14 cellular contexts compared by ENCODE assay signal in the genomic region with DNA sequence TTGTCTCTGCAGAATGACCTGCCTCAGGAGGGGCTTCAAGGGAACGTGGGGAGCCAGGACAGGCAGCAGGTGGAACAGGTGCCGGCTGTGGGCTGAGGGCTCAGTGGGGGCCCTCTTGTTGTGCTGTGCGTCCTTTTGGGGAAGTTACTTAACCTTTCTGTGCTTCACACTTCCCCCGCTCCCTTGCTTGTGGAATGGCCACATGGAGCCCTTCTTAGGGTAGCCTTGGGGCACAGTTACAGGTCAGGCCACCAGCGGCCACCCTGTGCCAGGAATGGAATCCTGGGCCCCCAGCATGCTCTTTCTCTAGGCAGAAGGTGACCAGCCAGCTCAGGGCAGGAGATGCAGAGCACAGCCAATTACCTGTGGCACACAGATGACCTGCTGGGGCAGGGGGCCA.
A peak's percentile ranks its signal among the peaks of the same experiment; 100 is the strongest.
DNase-seq lines count a peak whose midpoint lies in the region; ATAC-seq and TF ChIP-seq lines count a peak whose summit lies in the region.
"Had no signal": no experiment of that assay in that cellular context is flagged by ENCODE, and none has a peak within 500 bp of the region (broad histone marks: within the 10 kb centered on the region; RNA-seq: fewer than 3 reads in every experiment).

No MANE protein-coding gene starts in this region.

- H3K27ac Mint-ChIP-seq in activated naive CD4-positive, alpha-beta T cell treated with anti-CD3 and anti-CD28 coated beads, Interleukin-2, amount 50 U/mL, for 24 hours: peak overlapping the region; percentile 89
- H3K27ac Mint-ChIP-seq in dendritic cell treated with granulocyte-macrophage colony-stimulating factor and Interleukin-4, amounts not matched to agents 40 ng/mL and 50 ng/mL, for 4 days: peak overlapping the region; percentile 82
- peak overlapping the region; percentile 38 for H3K27ac Mint-ChIP-seq in stimulated activated naive B cell treated with anti-CD40 and anti-IgM and Interleukin-4, amounts not matched to agents 10 μg/mL and 1 μg/mL and 100 μg/mL, for 72 hours
- H3K27ac Mint-ChIP-seq: progenitor cell of endocrine pancreas had no signal

- ATAC-seq in stimulated activated naive B cell treated with anti-CD40 and anti-IgM and Interleukin-4, amounts not matched to agents 10 μg/mL and 1 μg/mL and 100 μg/mL, for 72 hours (replicated peaks): no peak
- no peak for ATAC-seq in GM18868 (IDR thresholded peaks at IDR 0.05; ENCODE audit: unreplicated experiment)
- ATAC-seq: left lobe of liver had no signal

- no peak for DNase-seq in activated naive CD4-positive, alpha-beta T cell treated with Interleukin-2 at 50 U/mL for 16 hours
- no peak for DNase-seq in stimulated activated naive B cell treated with anti-CD40 and anti-IgM and Interleukin-4, amounts not matched to agents 10 μg/mL and 1 μg/mL and 100 μg/mL, for 72 hours
- DNase-seq in COR-L47 (lab: John Stamatoyannopoulos, UW) (no peak), NCI-H526 (lab: John Stamatoyannopoulos, UW) (no peak)
- DNase-seq: NCI-H1092 treated with DMSO at 0.1 percent for 48 hours, NCI-H82, T-helper 9 cell had no signal

- H3K27me3 Mint-ChIP-seq in activated naive CD4-positive, alpha-beta T cell treated with anti-CD3 and anti-CD28 coated beads, Interleukin-2, amount 50 U/mL, for 24 hours: no peaks in the 10 kb centered on the region
- no peaks in the 10 kb centered on the region for H3K27me3 Mint-ChIP-seq in dendritic cell treated with granulocyte-macrophage colony-stimulating factor and Interleukin-4, amounts not matched to agents 40 ng/mL and 50 ng/mL, for 4 days
- no peaks in the 10 kb centered on the region for H3K27me3 Mint-ChIP-seq in stimulated activated naive B cell treated with anti-CD40 and anti-IgM and Interleukin-4, amounts not matched to agents 10 μg/mL and 1 μg/mL and 100 μg/mL, for 72 hours

- H2AFZ ChIP-seq in OCI-LY3 (ENCODE audit: low read depth, low read length): no peak overlapping the region

- H3K79me2 ChIP-seq in OCI-LY3 (ENCODE audit: low read length): peaks cover 26% of the 10 kb centered on the region

- peaks cover 75% of the 10 kb centered on the region for H3K4me1 Mint-ChIP-seq in activated naive CD4-positive, alpha-beta T cell treated with anti-CD3 and anti-CD28 coated beads, Interleukin-2, amount 50 U/mL, for 24 hours
- H3K4me1 Mint-ChIP-seq in dendritic cell treated with granulocyte-macrophage colony-stimulating factor and Interleukin-4, amounts not matched to agents 40 ng/mL and 50 ng/mL, for 4 days (ENCODE audit: low read depth): peaks cover 62% of the 10 kb centered on the region
- H3K4me1 Mint-ChIP-seq in stimulated activated naive B cell treated with anti-CD40 and anti-IgM and Interleukin-4, amounts not matched to agents 10 μg/mL and 1 μg/mL and 100 μg/mL, for 72 hours: peaks cover 54 to 66% of the 10 kb centered on the region in 2 donors

- peaks cover 5% of the 10 kb centered on the region for H3K36me3 Mint-ChIP-seq in activated naive CD4-positive, alpha-beta T cell treated with anti-CD3 and anti-CD28 coated beads, Interleukin-2, amount 50 U/mL, for 24 hours
- peaks cover 56% of the 10 kb centered on the region for H3K36me3 Mint-ChIP-seq in dendritic cell treated with granulocyte-macrophage colony-stimulating factor and Interleukin-4, amounts not matched to agents 40 ng/mL and 50 ng/mL, for 4 days (ENCODE audit: low read depth)
- peaks cover 45 to 53% of the 10 kb centered on the region in 2 donors for H3K36me3 Mint-ChIP-seq in stimulated activated naive B cell treated with anti-CD40 and anti-IgM and Interleukin-4, amounts not matched to agents 10 μg/mL and 1 μg/mL and 100 μg/mL, for 72 hours

- peak overlapping the region; percentile 82 for H3K4me3 Mint-ChIP-seq in activated naive CD4-positive, alpha-beta T cell treated with anti-CD3 and anti-CD28 coated beads, Interleukin-2, amount 50 U/mL, for 24 hours
- peak overlapping the region; percentile 62 for H3K4me3 Mint-ChIP-seq in dendritic cell treated with granulocyte-macrophage colony-stimulating factor and Interleukin-4, amounts not matched to agents 40 ng/mL and 50 ng/mL, for 4 days
- H3K4me3 Mint-ChIP-seq in stimulated activated naive B cell treated with anti-CD40 and anti-IgM and Interleukin-4, amounts not matched to agents 10 μg/mL and 1 μg/mL and 100 μg/mL, for 72 hours: peak overlapping the region; percentile 57 to 88

- peaks cover 26% of the 10 kb centered on the region for H3K36me3 ChIP-seq in OCI-LY3 (replicated peaks; ENCODE audit: low read depth, low read length)

- H3K4me3 ChIP-seq in OCI-LY3 (ENCODE audit: low read length): no peak overlapping the region
- H3K4me3 ChIP-seq: coronary artery had no signal

- no peaks in the 10 kb centered on the region for H3K9me3 ChIP-seq in OCI-LY3 (ENCODE audit: insufficient read depth, low read length)

- peak overlapping the region; percentile 68; the same call in 1 of the 2 replicates for H3K4me2 ChIP-seq in OCI-LY3 (ENCODE audit: low read length)

- intact Hi-C loops in dendritic cell treated with granulocyte-macrophage colony-stimulating factor and Interleukin-4, amounts not matched to agents 40 ng/mL and 50 ng/mL, for 4 days (cut with micrococcal nuclease): loop anchor here (10.0 kb wide), 1 partner anchor 192 kb away; no protein-coding TSS in a partner anchor

- H3K9ac ChIP-seq in OCI-LY3 (ENCODE audit: low read length): no peak overlapping the region

- H3K27me3 ChIP-seq in OCI-LY3 (ENCODE audit: low read depth, low read length): no peaks in the 10 kb centered on the region

- no peak overlapping the region for H3K27ac ChIP-seq in OCI-LY3 (ENCODE audit: low read length)

- no peaks in the 10 kb centered on the region for H4K20me1 ChIP-seq in OCI-LY3 (ENCODE audit: insufficient read depth, low read length)

- peaks cover 42% of the 10 kb centered on the region for H3K4me1 ChIP-seq in OCI-LY3 (ENCODE audit: low read length)

- no peaks in the 10 kb centered on the region for H3K9me3 Mint-ChIP-seq in activated naive CD4-positive, alpha-beta T cell treated with anti-CD3 and anti-CD28 coated beads, Interleukin-2, amount 50 U/mL, for 24 hours
- H3K9me3 Mint-ChIP-seq in dendritic cell treated with granulocyte-macrophage colony-stimulating factor and Interleukin-4, amounts not matched to agents 40 ng/mL and 50 ng/mL, for 4 days: no peaks in the 10 kb centered on the region
- H3K9me3 Mint-ChIP-seq in stimulated activated naive B cell treated with anti-CD40 and anti-IgM and Interleukin-4, amounts not matched to agents 10 μg/mL and 1 μg/mL and 100 μg/mL, for 72 hours: no peaks in the 10 kb centered on the region

- no peak for TF ChIP-seq CTCF in OCI-LY3 (IDR thresholded peaks at IDR 0.05; ENCODE audit: low read depth, low read length)

Comparison
In these comparisons a context has a peak if more than half of its experiments do, and no peak if none do; other contexts are left out.
1. H3K27ac Mint-ChIP-seq: peak in every context shown above with its lines; median percentile 89 in activated naive CD4-positive, alpha-beta T cell treated with anti-CD3 and anti-CD28 coated beads, Interleukin-2, amount 50 U/mL, for 24 hours; 82 in dendritic cell treated with granulocyte-macrophage colony-stimulating factor and Interleukin-4, amounts not matched to agents 40 ng/mL and 50 ng/mL, for 4 days; 38 in stimulated activated naive B cell treated with anti-CD40 and anti-IgM and Interleukin-4, amounts not matched to agents 10 μg/mL and 1 μg/mL and 100 μg/mL, for 72 hours.